Comparison of ENCODE assay signal across 19 cellular contexts in the genomic region with DNA sequence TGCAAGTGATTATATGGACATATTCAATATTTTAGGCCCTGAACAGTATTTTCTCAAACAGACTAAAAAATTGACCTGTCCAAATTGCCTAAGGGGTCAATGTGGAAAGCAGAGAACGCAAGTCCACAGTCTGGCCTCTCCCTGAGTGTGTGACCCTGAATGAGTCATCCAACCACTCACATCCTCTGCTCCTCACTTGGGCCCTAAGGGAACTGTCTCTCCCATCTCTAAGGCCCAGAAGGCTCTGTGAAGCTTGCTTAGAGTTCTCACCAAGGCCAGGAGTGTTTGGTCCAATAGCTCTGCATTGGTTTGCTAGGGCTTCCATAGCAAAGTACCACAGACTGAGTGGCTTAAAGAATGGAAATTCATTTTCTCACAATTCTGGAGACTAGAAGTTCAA.
A peak's percentile ranks its signal among the peaks of the same experiment; 100 is the strongest.
DNase-seq lines count a peak whose midpoint lies in the region; TF ChIP-seq lines count a peak whose summit lies in the region.
"Had no signal": no experiment of that assay in that cellular context is flagged by ENCODE, and none has a peak within 500 bp of the region (broad histone marks: within the 10 kb centered on the region; RNA-seq: fewer than 3 reads in every experiment).

No MANE protein-coding gene starts in this region.

- TF ChIP-seq POLR2A in breast epithelium (IDR thresholded peaks at IDR 0.05), result no peak
- TF ChIP-seq POLR2A in esophagus muscularis mucosa (IDR thresholded peaks at IDR 0.05; ENCODE audit: low read depth), result no peak

- H3K4me3 ChIP-seq in breast epithelium, result no peak overlapping the region
- no peak overlapping the region for H3K4me3 ChIP-seq in esophagus muscularis mucosa
- H3K4me3 ChIP-seq: A549, ascending aorta, right lobe of liver, stomach had no signal

- intact Hi-C loops in MCF 10A (cut with micrococcal nuclease) (no loop called here), breast epithelium (cut with DNase I; ENCODE audit: low total_unique reads) (no loop called here), esophagus muscularis mucosa (cut with DNase I) (no loop called here)

- peak; percentile 80 for DNase-seq in MCF 10A (ENCODE audit: unreplicated experiment)
- no peak for DNase-seq in breast epithelium (ENCODE audit: low spot score in 2 of 2)
- DNase-seq in RPMI7951 (ENCODE audit: low read depth), result peak; percentile 97
- peak; percentile 77 for DNase-seq in esophagus muscularis mucosa (ENCODE audit: extremely low spot score)
- DNase-seq in renal cortical epithelial cell (ENCODE audit: low read depth), result peak; percentile 18
- no peak for DNase-seq in NCI-H82 (lab: John Stamatoyannopoulos, UW)
- DNase-seq in cerebellar nuclear complex (lab: John Stamatoyannopoulos, UW), result no peak
- DNase-seq in T-helper 9 cell, result no peak
- DNase-seq: activated CD4-positive, alpha-beta T cell treated with anti-CD3 and anti-CD28 coated beads, Interleukin-2, amount 10 ng/mL, durations not matched to agents 7 days and 5 days; hypothalamus; NCI-H1930; NCI-H510A treated with DMSO at 0.1 percent for 48 hours; OCI-M1; right lobe of liver; stomach had no signal

- H3K9me3 ChIP-seq in breast epithelium (no peaks in the 10 kb centered on the region), esophagus muscularis mucosa (peaks cover 0 to 11% (median 5%) of the 10 kb centered on the region in 4 donors)
- H3K9me3 ChIP-seq: A549, ascending aorta, right lobe of liver had no signal

- TF ChIP-seq CTCF in MCF 10A (IDR thresholded peaks at IDR 0.05; ENCODE audit: unreplicated experiment) (no peak), breast epithelium (IDR thresholded peaks at IDR 0.05) (no peak), esophagus muscularis mucosa (IDR thresholded peaks at IDR 0.05) (no peak)

- H3K27me3 Mint-ChIP-seq in MCF 10A (ENCODE audit: insufficient read depth, unreplicated experiment), result no peaks in the 10 kb centered on the region
- H3K27me3 Mint-ChIP-seq: activated CD4-positive, alpha-beta T cell treated with anti-CD3 and anti-CD28 coated beads, Interleukin-2, amount 10 ng/mL, durations not matched to agents 7 days and 5 days had no signal

- BruUV-seq in MCF 10A (replicated peaks; lab: Mats Ljungman, UMichigan), result no TSS peak

- CTCF ChIA-PET in MCF 10A (lab: Yijun Ruan, JAX), result interaction anchor here (0.7 kb wide), 1 partner anchor 1343 kb away, joined by 3 read pairs; no protein-coding TSS in a partner anchor

- no peak overlapping the region for H3K4me3 Mint-ChIP-seq in MCF 10A (ENCODE audit: unreplicated experiment)
- H3K4me3 Mint-ChIP-seq: activated CD4-positive, alpha-beta T cell treated with anti-CD3 and anti-CD28 coated beads, Interleukin-2, amount 10 ng/mL, durations not matched to agents 7 days and 5 days; dendritic cell treated with granulocyte-macrophage colony-stimulating factor and Interleukin-4, amounts not matched to agents 40 ng/mL and 50 ng/mL, for 4 days had no signal

- H3K36me3 ChIP-seq in breast epithelium, result no peaks in the 10 kb centered on the region
- H3K36me3 ChIP-seq in esophagus muscularis mucosa, result no peaks in the 10 kb centered on the region
- H3K36me3 ChIP-seq: ascending aorta, right lobe of liver, stomach had no signal

- no peak overlapping the region for H3K27ac ChIP-seq in breast epithelium
- no peak overlapping the region for H3K27ac ChIP-seq in esophagus muscularis mucosa (replicated peaks in 1 of 4)
- H3K27ac ChIP-seq: A549, ascending aorta, C4-2B, right lobe of liver, stomach had no signal

- H3K27ac Mint-ChIP-seq in MCF 10A (ENCODE audit: low read depth, unreplicated experiment), result peak overlapping the region; percentile 26
- H3K27ac Mint-ChIP-seq: activated CD4-positive, alpha-beta T cell treated with anti-CD3 and anti-CD28 coated beads, Interleukin-2, amount 10 ng/mL, durations not matched to agents 7 days and 5 days; dendritic cell treated with granulocyte-macrophage colony-stimulating factor and Interleukin-4, amounts not matched to agents 40 ng/mL and 50 ng/mL, for 4 days had no signal

- H3K27me3 ChIP-seq in breast epithelium (no peaks in the 10 kb centered on the region), esophagus muscularis mucosa (peaks cover 0 to 4% (median 0%) of the 10 kb centered on the region in 4 donors)
- H3K27me3 ChIP-seq: ascending aorta, right lobe of liver, stomach had no signal

- no peaks in the 10 kb centered on the region for H3K36me3 Mint-ChIP-seq in MCF 10A (ENCODE audit: insufficient read depth, unreplicated experiment)

- POLR2A ChIA-PET in MCF 10A (lab: Yijun Ruan, JAX), result interaction anchor here (0.6 kb wide), 1 partner anchor 109 kb away, joined by 3 read pairs; no protein-coding TSS in a partner anchor

- peaks cover 21% of the 10 kb centered on the region for H3K9me3 Mint-ChIP-seq in MCF 10A (ENCODE audit: unreplicated experiment)

- no peak for TF ChIP-seq EP300 in esophagus muscularis mucosa (IDR thresholded peaks at IDR 0.05)

- peaks cover 14% of the 10 kb centered on the region for H3K4me1 Mint-ChIP-seq in MCF 10A (ENCODE audit: insufficient read depth, unreplicated experiment)
- H3K4me1 Mint-ChIP-seq: activated CD4-positive, alpha-beta T cell treated with anti-CD3 and anti-CD28 coated beads, Interleukin-2, amount 10 ng/mL, durations not matched to agents 7 days and 5 days had no signal

- 76% methylated on average over 1 of the region's 1 CpG for WGBS in esophagus muscularis mucosa

- H3K4me1 ChIP-seq in breast epithelium (no peaks in the 10 kb centered on the region), esophagus muscularis mucosa (no peaks in the 10 kb centered on the region)
- H3K4me1 ChIP-seq: A549, ascending aorta, right lobe of liver, stomach had no signal

Comparison
In these comparisons a context has a peak if more than half of its experiments do, and no peak if none do; other contexts are left out.
1. DNase-seq: peak in MCF 10A (single experiment), RPMI7951 (single experiment), esophagus muscularis mucosa (single experiment) and renal cortical epithelial cell (single experiment); none in breast epithelium (0 of 2), NCI-H82 (single experiment), cerebellar nuclear complex (0 of 2) and T-helper 9 cell (single experiment).